Comparison of ENCODE assay signal across 9 cellular contexts in genomic region chr18:23143059-23143831, GRCh38. TPM values are rescaled to one million over a fixed set of nuclear protein-coding genes. Genes with fewer than 3 reads are reported as not detected.
A peak's percentile ranks its signal among the peaks of the same experiment; 100 is the strongest.
DNase-seq lines count a peak whose midpoint lies in the region; ATAC-seq, FAIRE-seq and TF ChIP-seq lines count a peak whose summit lies in the region.
"Had no signal": no experiment of that assay in that cellular context is flagged by ENCODE, and none has a peak within 500 bp of the region (broad histone marks: within the 10 kb centered on the region; RNA-seq: fewer than 3 reads in every experiment).

No MANE protein-coding gene starts in this region.

- no peaks in the 10 kb centered on the region for H3K9me3 Mint-ChIP-seq in activated B cell treated with CpG ODN at 0.5 μM for 24 hours

- peaks cover 13% of the 10 kb centered on the region for H3K4me1 Mint-ChIP-seq in activated B cell treated with CpG ODN at 0.5 μM for 24 hours

- DNase-seq in NCI-H2171 treated with DMSO at 0.1 percent for 48 hours (lab: John Stamatoyannopoulos, UW) (peak; percentile 13), NCI-H2171 (lab: John Stamatoyannopoulos, UW) (no peak), activated B cell treated with CpG ODN at 0.5 μM for 24 hours (no peak), kidney (no peak), thoracic aorta (ENCODE audit: low spot score) (no peak), NCI-H1105 treated with DMSO at 0.1 percent for 48 hours (lab: John Stamatoyannopoulos, UW) (no peak), NCI-H1694 (lab: John Stamatoyannopoulos, UW) (no peak)
- DNase-seq: 8988T had no signal

- H3K36me3 Mint-ChIP-seq in activated B cell treated with CpG ODN at 0.5 μM for 24 hours (ENCODE audit: low read depth): no peaks in the 10 kb centered on the region

- H3K36me3 ChIP-seq in kidney (ENCODE audit: control insufficient read depth in 1 of 2, insufficient read depth in 2 of 2, low read length in 2 of 2): no peaks in the 10 kb centered on the region
- no peaks in the 10 kb centered on the region for H3K36me3 ChIP-seq in thoracic aorta

- ATAC-seq in activated B cell treated with CpG ODN at 0.5 μM for 24 hours (ENCODE audit: low read depth): peak; percentile 18
- peak; percentile 54 for ATAC-seq in thoracic aorta (ENCODE audit: insufficient number of reproducible peaks, low FRiP score, low read depth)
- no peak for ATAC-seq in HG03469 (IDR thresholded peaks at IDR 0.05; ENCODE audit: unreplicated experiment)

- no peak for FAIRE-seq in kidney (lab: Jason Lieb, UNC)

- H3K9me3 ChIP-seq in kidney (ENCODE audit: control insufficient read depth in 1 of 2, low read length in 2 of 2) (no peaks in the 10 kb centered on the region), thoracic aorta (no peaks in the 10 kb centered on the region)

- POLR2A ChIA-PET in activated B cell treated with CpG ODN at 0.5 μM for 24 hours (lab: Charles Lee): no interaction called here

- H3K4me1 ChIP-seq in kidney (ENCODE audit: control insufficient read depth in 1 of 2, insufficient read depth in 1 of 2, low read depth in 1 of 2, low read length in 2 of 2) (peaks cover 28 to 51% of the 10 kb centered on the region in 2 donors), thoracic aorta (ENCODE audit: control insufficient read depth in 1 of 2, low read depth in 2 of 2) (peaks cover 33 to 66% of the 10 kb centered on the region in 2 donors)

- no peak overlapping the region for H3K4me3 ChIP-seq in kidney (ENCODE audit: low read length in 2 of 2)
- peak overlapping the region; percentile 28 for H3K4me3 ChIP-seq in thoracic aorta

- TF ChIP-seq CTCF in activated B cell treated with CpG ODN at 0.5 μM for 24 hours (IDR thresholded peaks at IDR 0.05) (no peak), kidney (IDR thresholded peaks at IDR 0.05; ENCODE audit: borderline replicate concordance, extremely low read depth, insufficient read depth) (no peak), thoracic aorta (IDR thresholded peaks at IDR 0.05) (no peak)

- no peak overlapping the region for H3K4me3 Mint-ChIP-seq in activated B cell treated with CpG ODN at 0.5 μM for 24 hours

- H3K27ac ChIP-seq in kidney (ENCODE audit: low read depth in 2 of 2, low read length in 2 of 2) (peak overlapping the region; percentile 55 to 56), thoracic aorta (peak overlapping the region; percentile 77 to 81)

- H3K27me3 Mint-ChIP-seq in activated B cell treated with CpG ODN at 0.5 μM for 24 hours: peaks cover 11% of the 10 kb centered on the region

- intact Hi-C loops in activated B cell treated with CpG ODN at 0.5 μM for 24 hours (cut with micrococcal nuclease): no loop called here
- intact Hi-C loops in kidney (cut with DNase I): no loop called here

- no peaks in the 10 kb centered on the region for H3K27me3 ChIP-seq in thoracic aorta (replicated peaks; ENCODE audit: insufficient read depth)

- CTCF ChIA-PET in activated B cell treated with CpG ODN at 0.5 μM for 24 hours (lab: Charles Lee): interaction anchor here (0.7 kb wide), 1 partner anchor 241 kb away, joined by 4 read pairs; no protein-coding TSS in a partner anchor

- H3K27ac Mint-ChIP-seq in activated B cell treated with CpG ODN at 0.5 μM for 24 hours: no peak overlapping the region

- H3K9ac ChIP-seq in kidney (ENCODE audit: low read length in 2 of 2): peak overlapping the region in 1 of 2 donors; percentile 42

RNA-seq across cellular contexts. Expression of gene CABLES1, which starts 8.0 kb away (rescaled TPM):
- total RNA-seq in activated B cell treated with CpG ODN at 0.5 μM for 24 hours (32.3 and 34.6 TPM in 2 replicates), kidney (40.5 TPM), thoracic aorta (10 to 100 TPM; 25.7 to 28.7 TPM)
- polyA plus RNA-seq in kidney (ENCODE audit: insufficient read depth, low read depth, low replicate concordance): 7.6 TPM
